ENCODE assay signal across 8 cellular contexts in genomic region chr19:45779231-45780145, GRCh38. TPM values are rescaled to one million over a fixed set of nuclear protein-coding genes. Genes with fewer than 3 reads are reported as not detected.
DNase-seq lines count a peak whose midpoint lies in the region; ATAC-seq and TF ChIP-seq lines count a peak whose summit lies in the region.

No MANE protein-coding gene starts in this region.

- H3K79me2 ChIP-seq in SK-N-SH (ENCODE audit: insufficient read depth) = peaks cover 30% of the 10 kb centered on the region

- TF ChIP-seq CTCF in SK-N-SH (IDR thresholded peaks at IDR 0.05) (no peak; the same call in 1 of the 2 replicates), fibroblast of villous mesenchyme (IDR thresholded peaks at IDR 0.05; ENCODE audit: insufficient read depth, low read depth, low read length) (peak; percentile 32), osteocyte (IDR thresholded peaks at IDR 0.05) (peak; percentile 30), transverse colon (IDR thresholded peaks at IDR 0.05) (peak; percentile 66 to 94 (median 72))

- no peaks in the 10 kb centered on the region for H3K9me3 ChIP-seq in SK-N-SH
- no peaks in the 10 kb centered on the region for H3K9me3 ChIP-seq in transverse colon

- TF ChIP-seq POLR2A in transverse colon (IDR thresholded peaks at IDR 0.05) = no peak

- H3K9ac ChIP-seq in SK-N-SH = no peak overlapping the region

- no peak overlapping the region for H2AFZ ChIP-seq in SK-N-SH (ENCODE audit: low read depth)

- H3K27ac ChIP-seq in SK-N-SH (ENCODE audit: low read depth in 2 of 2, low read length in 1 of 2) = no peak overlapping the region
- peak overlapping the region; percentile 81 to 97 (median 88) for H3K27ac ChIP-seq in transverse colon

- no peak for TF ChIP-seq RAD21 in SK-N-SH (IDR thresholded peaks at IDR 0.05; ENCODE audit: low read length)

- peaks cover 22 to 30% of the 10 kb centered on the region in 2 experiments; a peak in 3 of 4 replicates for H3K4me1 ChIP-seq in SK-N-SH (ENCODE audit: control insufficient read depth in 1 of 2, insufficient read depth in 2 of 2, low read depth in 1 of 2, low read length in 1 of 2)
- H3K4me1 ChIP-seq in transverse colon = peaks cover 12 to 51% (median 46%) of the 10 kb centered on the region in 4 donors

- H4K20me1 ChIP-seq in SK-N-SH (ENCODE audit: insufficient read depth) = 0 out of 2 replicates have a peak, but pooled peaks cover 8% of the 10 kb centered on the region

- peaks cover 29% of the 10 kb centered on the region for H3F3A ChIP-seq in SK-N-SH (replicated peaks; ENCODE audit: insufficient read depth)

- DNase-seq in SK-N-SH = peak; percentile 89
- DNase-seq in NOMO-1 treated with dmso at 0.1 percent for 144 hours (lab: John Stamatoyannopoulos, UW; ENCODE audit: unreplicated experiment) = peak; percentile 48
- DNase-seq in activated T-cell treated with anti-CD3 and anti-CD28 coated beads, Interleukin-2, amount 50 U/mL, for 4 hours = peak; percentile 81
- DNase-seq in fibroblast of villous mesenchyme (ENCODE audit: low read depth) = peak; percentile 55
- DNase-seq in osteocyte (ENCODE audit: extremely low spot score, unreplicated experiment) = no peak
- peak; percentile 97 for DNase-seq in transverse colon

- H3K4me1 Mint-ChIP-seq in activated T-cell treated with anti-CD3 and anti-CD28 coated beads, Interleukin-2, amount 50 U/mL, for 4 hours (ENCODE audit: low read depth) = peaks cover 17% of the 10 kb centered on the region
- peaks cover 32% of the 10 kb centered on the region for H3K4me1 Mint-ChIP-seq in osteocyte (ENCODE audit: unreplicated experiment)

- H3K4me3 Mint-ChIP-seq in activated T-cell treated with anti-CD3 and anti-CD28 coated beads, Interleukin-2, amount 50 U/mL, for 4 hours = peak overlapping the region; percentile 73
- no peak overlapping the region for H3K4me3 Mint-ChIP-seq in osteocyte (ENCODE audit: unreplicated experiment)

- in situ Hi-C loops in transverse colon (cut with MboI; ENCODE audit: low pct_ligation_motif_present in 1 of 4, low pct_unique_long_range_greater_than_20kb in 1 of 4, low sequenced_read_pairs in 3 of 4) = no loop called here

- peaks cover 35% of the 10 kb centered on the region for H3K27me3 Mint-ChIP-seq in activated T-cell treated with anti-CD3 and anti-CD28 coated beads, Interleukin-2, amount 50 U/mL, for 4 hours (ENCODE audit: low read depth)
- no peaks in the 10 kb centered on the region for H3K27me3 Mint-ChIP-seq in osteocyte (ENCODE audit: unreplicated experiment)

- peaks cover 15 to 35% of the 10 kb centered on the region in 2 experiments for H3K36me3 ChIP-seq in SK-N-SH (replicated peaks in 1 of 2; ENCODE audit: control insufficient read depth in 1 of 2, insufficient read depth in 2 of 2, low read length in 1 of 2)
- no peaks in the 10 kb centered on the region for H3K36me3 ChIP-seq in transverse colon

- no peaks in the 10 kb centered on the region for H3K9me3 Mint-ChIP-seq in activated T-cell treated with anti-CD3 and anti-CD28 coated beads, Interleukin-2, amount 50 U/mL, for 4 hours
- H3K9me3 Mint-ChIP-seq in osteocyte (ENCODE audit: unreplicated experiment) = no peaks in the 10 kb centered on the region

- H3K36me3 Mint-ChIP-seq in activated T-cell treated with anti-CD3 and anti-CD28 coated beads, Interleukin-2, amount 50 U/mL, for 4 hours (ENCODE audit: insufficient read depth) = peaks cover 10% of the 10 kb centered on the region
- peaks cover 27% of the 10 kb centered on the region for H3K36me3 Mint-ChIP-seq in osteocyte (ENCODE audit: unreplicated experiment)

- intact Hi-C loops in transverse colon (cut with DNase I; ENCODE audit: low total_unique reads) = no loop called here

- ATAC-seq in SK-N-SH treated with all-trans-retinoic acid at 6 μM for 48 hours (no peak), HG03442 (IDR thresholded peaks at IDR 0.05; ENCODE audit: unreplicated experiment) (peak; percentile 51)
- peak; percentile 96 to 98 for ATAC-seq in activated T-cell treated with anti-CD3 and anti-CD28 coated beads, Interleukin-2, amount 50 U/mL, for 4 hours

- TF ChIP-seq EP300 in SK-N-SH (IDR thresholded peaks at IDR 0.05; ENCODE audit: borderline replicate concordance in 1 of 2, low read depth in 1 of 2, low read length in 1 of 2) (no peak), transverse colon (IDR thresholded peaks at IDR 0.05; ENCODE audit: low read depth) (no peak)

- H3K4me3 ChIP-seq in SK-N-SH (ENCODE audit: low read depth in 2 of 2, low read length in 1 of 2) = peak overlapping the region in 1 of 2 experiments; percentile 49; a peak in 1 of 4 replicates
- H3K4me3 ChIP-seq in fibroblast of villous mesenchyme (ENCODE audit: low read depth, low read length) = peak overlapping the region; percentile 71
- peak overlapping the region in 2 of 4 donors; percentile 38 to 53 for H3K4me3 ChIP-seq in transverse colon

- 86% methylated on average over 46 of the region's 48 CpGs for WGBS in SK-N-SH (ENCODE audit: low lambda C conversion rate)
- 8% methylated on average over 42 of the region's 48 CpGs; no CpG with 5 or more reads in 1 of the 2 donors for WGBS in transverse colon (ENCODE audit: low coverage in 1 of 2), 2 donors

- CTCF ChIA-PET in SK-N-SH (lab: Yijun Ruan, JAX) = interaction anchor here (1.0 to 1.3 kb wide), 3 partner anchors 9 to 38 kb away, joined by 3 to 10 read pairs (median 5); no protein-coding TSS in a partner anchor

- H3K4me2 ChIP-seq in SK-N-SH = peak overlapping the region; percentile 90; the same call in 1 of the 2 replicates

- POLR2A ChIA-PET in SK-N-SH (lab: Yijun Ruan, JAX) = no interaction called here

- H3K9me2 ChIP-seq in SK-N-SH = no peaks in the 10 kb centered on the region

- peak overlapping the region; percentile 31 for H3K27ac Mint-ChIP-seq in osteocyte (ENCODE audit: unreplicated experiment)

- no peaks in the 10 kb centered on the region for H3K27me3 ChIP-seq in SK-N-SH (ENCODE audit: insufficient read depth)
- H3K27me3 ChIP-seq in transverse colon = no peaks in the 10 kb centered on the region

TF ChIP-seq in SK-N-SH, 30 proteins besides CTCF, POLR2A, EP300 and RAD21 (continues in another document):
- TF ChIP-seq PBX3 (IDR thresholded peaks at IDR 0.05) = peak; percentile 47; the same call in 1 of the 2 replicates

TF ChIP-seq in SK-N-SH treated with all-trans-retinoic acid at 6 μM for 48 hours, 23 proteins besides CTCF, POLR2A, EP300 and RAD21 (continues in another document):
- TF ChIP-seq SNAI2 (CRISPR knock-in tag; IDR thresholded peaks at IDR 0.05) = no peak
- no peak for TF ChIP-seq ZFP3 (CRISPR knock-in tag; IDR thresholded peaks at IDR 0.05)
- TF ChIP-seq PPARA (CRISPR knock-in tag; IDR thresholded peaks at IDR 0.05; ENCODE audit: borderline replicate concordance) = no peak
- no peak for TF ChIP-seq ZNF70 (CRISPR knock-in tag; IDR thresholded peaks at IDR 0.05)
- no peak for TF ChIP-seq ZFP30 (CRISPR knock-in tag; IDR thresholded peaks at IDR 0.05)
- TF ChIP-seq ESRRG (CRISPR knock-in tag; IDR thresholded peaks at IDR 0.05) = no peak
- no peak for TF ChIP-seq ARNTL (CRISPR knock-in tag; IDR thresholded peaks at IDR 0.05; ENCODE audit: borderline replicate concordance, low read depth)

RNA-seq across cellular contexts. Expression of gene DMPK, which starts 2.8 kb away (rescaled TPM):
- polyA plus RNA-seq in SK-N-SH (2012; rRNA removed) = 86.4 and 92.2 TPM in 2 replicates
- polyA plus RNA-seq in SK-N-SH (2012; cell fraction: cytosol; rRNA removed) = 37.4 and 40.6 TPM in 2 replicates
- 481 and 556 TPM in 2 replicates for polyA plus RNA-seq in SK-N-SH (2012; cell fraction: nucleus; rRNA removed)
- 10 to 100 TPM; 19.9 to 22.6 (median 21.1) TPM for total RNA-seq in activated T-cell treated with anti-CD3 and anti-CD28 coated beads, Interleukin-2, amount 50 U/mL, for 4 hours
- 46.4 and 53.1 TPM in 2 replicates for total RNA-seq in fibroblast of villous mesenchyme
- 76.6 and 86.9 TPM in 2 replicates for total RNA-seq in osteocyte
- 100 to 1,000 TPM in 2 of 4 donors, 10 to 100 TPM in 2; 19.1 to 237 (median 69.2) TPM for total RNA-seq in transverse colon

RNA-seq across cellular contexts. Expression of gene SIX5, which starts 10.4 kb away (rescaled TPM):
- 6.4 and 8.4 TPM in 2 replicates for polyA plus RNA-seq in SK-N-SH (2012; rRNA removed)
- 3.1 and 5.2 TPM in 2 replicates for polyA plus RNA-seq in SK-N-SH (2012; cell fraction: cytosol; rRNA removed)
- 22.8 and 31.2 TPM in 2 replicates for polyA plus RNA-seq in SK-N-SH (2012; cell fraction: nucleus; rRNA removed)
- 1 to 10 TPM; 1.5 to 1.7 (median 1.6) TPM for total RNA-seq in activated T-cell treated with anti-CD3 and anti-CD28 coated beads, Interleukin-2, amount 50 U/mL, for 4 hours
- 8.4 and 8.6 TPM in 2 replicates for total RNA-seq in fibroblast of villous mesenchyme
- 34.2 and 35.4 TPM in 2 replicates for total RNA-seq in osteocyte
- 10 to 100 TPM in 2 of 4 donors, 1 to 10 TPM in 2; 6.7 to 40.4 (median 9.7) TPM for total RNA-seq in transverse colon

RNA-seq across cellular contexts. Expression of gene DMWD, which starts 13.2 kb away (rescaled TPM):
- polyA plus RNA-seq in SK-N-SH (2012; rRNA removed) = 39.3 and 40.6 TPM in 2 replicates
- polyA plus RNA-seq in SK-N-SH (2012; cell fraction: cytosol; rRNA removed) = 11.6 and 18.4 TPM in 2 replicates
- polyA plus RNA-seq in SK-N-SH (2012; cell fraction: nucleus; rRNA removed) = 140 and 155 TPM in 2 replicates
- 10 to 100 TPM; 53.3 to 60.5 (median 54.2) TPM for total RNA-seq in activated T-cell treated with anti-CD3 and anti-CD28 coated beads, Interleukin-2, amount 50 U/mL, for 4 hours
- total RNA-seq in fibroblast of villous mesenchyme (53.5 and 54.8 TPM in 2 replicates), osteocyte (79.2 and 91.0 TPM in 2 replicates), transverse colon (10 to 100 TPM; 26.8 to 72.9 (median 54.8) TPM)

RNA-seq across cellular contexts. Expression of gene RSPH6A, which starts 35.6 kb away (rescaled TPM):
- 0.02 TPM in 1 of 2 replicates, not detected in the other for polyA plus RNA-seq in SK-N-SH (2012; rRNA removed)
- polyA plus RNA-seq in SK-N-SH (2012; cell fraction: cytosol; rRNA removed) = 0.01 TPM in 1 of 2 replicates, not detected in the other
- 0.04 and 0.05 TPM in 2 replicates for polyA plus RNA-seq in SK-N-SH (2012; cell fraction: nucleus; rRNA removed)
- under 1 TPM; 0.15 to 0.33 (median 0.26) TPM for total RNA-seq in activated T-cell treated with anti-CD3 and anti-CD28 coated beads, Interleukin-2, amount 50 U/mL, for 4 hours
- total RNA-seq in fibroblast of villous mesenchyme (under 0.01 and 0.32 TPM in 2 replicates), osteocyte (0.30 and 0.42 TPM in 2 replicates), transverse colon (1 to 10 TPM in 1 of 4 donors, not detected in 3; 1.1 TPM)

RNA-seq across cellular contexts. Expression of gene MEIOSIN, which starts 46.2 kb away (rescaled TPM):
- 0.03 and 0.06 TPM in 2 replicates for polyA plus RNA-seq in SK-N-SH (2012; rRNA removed)
- 0.01 TPM in 1 of 2 replicates, not detected in the other for polyA plus RNA-seq in SK-N-SH (2012; cell fraction: cytosol; rRNA removed)
- polyA plus RNA-seq in SK-N-SH (2012; cell fraction: nucleus; rRNA removed) = 0.02 and 0.06 TPM in 2 replicates
- not detected for total RNA-seq in activated T-cell treated with anti-CD3 and anti-CD28 coated beads, Interleukin-2, amount 50 U/mL, for 4 hours
- total RNA-seq in fibroblast of villous mesenchyme = not detected in 2 replicates
- not detected in 2 replicates for total RNA-seq in osteocyte
- not detected for total RNA-seq in transverse colon

Comparison
In these comparisons a context has a peak if more than half of its experiments do, and no peak if none do; other contexts are left out.
1. H3K27ac ChIP-seq: peak in transverse colon (4 of 4); none in SK-N-SH (0 of 2).